In genomic region chr3:156360116-156360515, GRCh38 we compare ENCODE assay signal across 34 cellular contexts.
"Had no signal": no experiment of that assay in that cellular context is flagged by ENCODE, and none has a peak within 500 bp of the region (broad histone marks: within the 10 kb centered on the region; RNA-seq: fewer than 3 reads in every experiment).

No MANE protein-coding gene starts in this region.

- H3K4me1 Mint-ChIP-seq: activated CD4-positive, alpha-beta T cell treated with anti-CD3 and anti-CD28 coated beads for 36 hours; activated CD4-positive, alpha-beta T cell treated with anti-CD3 and anti-CD28 coated beads, Interleukin-2, amount 10 ng/mL, durations not matched to agents 24 days and 14 days; activated CD8-positive, alpha-beta memory T cell treated with anti-CD3 and anti-CD28 coated beads, Interleukin-2, amount 10 ng/mL, durations not matched to agents 7 days and 5 days; activated naive CD4-positive, alpha-beta T cell treated with anti-CD3 and anti-CD28 coated beads, Interleukin-2, amount 10 ng/mL, durations not matched to agents 7 days and 5 days; activated naive CD8-positive, alpha-beta T cell treated with anti-CD3 and anti-CD28 coated beads, Interleukin-2, amount 10 ng/mL, durations not matched to agents 7 days and 5 days had no signal

- DNase-seq: activated CD4-positive, alpha-beta memory T cell treated with anti-CD3 and anti-CD28 coated beads for 36 hours; activated CD4-positive, alpha-beta T cell treated with anti-CD3 and anti-CD28 coated beads for 36 hours; activated CD4-positive, alpha-beta T cell treated with anti-CD3 and anti-CD28 coated beads, Interleukin-2, amount 10 ng/mL, durations not matched to agents 24 days and 14 days; activated CD4-positive, CD25-positive, alpha-beta regulatory T cell; activated CD4-positive, CD25-positive, alpha-beta regulatory T cell treated with anti-CD3 and anti-CD28 coated beads, Interleukin-2, amount 50 U/mL, for 72 hours; activated CD8-positive, alpha-beta memory T cell treated with anti-CD3 and anti-CD28 coated beads, Interleukin-2, amount 10 ng/mL, durations not matched to agents 7 days and 5 days; activated CD8-positive, alpha-beta memory T cell treated with anti-CD3 and anti-CD28 coated beads, Interleukin-2, amount 50 U/mL, for 4 hours; activated CD8-positive, alpha-beta T cell treated with anti-CD3 and anti-CD28 coated beads, Interleukin-2, amount 10 ng/mL, durations not matched to agents 7 days and 5 days; activated gamma-delta T cell; activated naive CD4-positive, alpha-beta T cell; activated naive CD4-positive, alpha-beta T cell treated with anti-CD3 and anti-CD28 coated beads, Interleukin-2, amount 10 ng/mL, durations not matched to agents 7 days and 5 days; activated naive CD8-positive, alpha-beta T cell treated with anti-CD3 and anti-CD28 coated beads, Interleukin-2, amount 10 ng/mL, durations not matched to agents 7 days and 5 days; activated T-cell treated with anti-CD3 and anti-CD28 coated beads, Interleukin-2, amount 50 U/mL, for 1 hour; activated T-cell treated with anti-CD3 and anti-CD28 coated beads, Interleukin-2, amount 50 U/mL, for 48 hours; amygdala; aorta; central memory CD4-positive, alpha-beta T cell; cerebellar nuclear complex; colonic mucosa; effector CD8-positive, alpha-beta T cell; esophagus squamous epithelium; foreskin melanocyte; heart right ventricle; T-helper 2 cell had no signal

- H3K9me3 ChIP-seq: breast epithelium, colonic mucosa, esophagus squamous epithelium, gastroesophageal sphincter, heart right ventricle had no signal

- H3K4me2 ChIP-seq: hepatocyte had no signal

- FAIRE-seq: endometrium, endothelial cell of umbilical vein had no signal

- H3K36me3 Mint-ChIP-seq: activated CD4-positive, alpha-beta memory T cell treated with anti-CD3 and anti-CD28 coated beads for 36 hours; activated CD8-positive, alpha-beta memory T cell treated with anti-CD3 and anti-CD28 coated beads, Interleukin-2, amount 10 ng/mL, durations not matched to agents 7 days and 5 days; activated naive CD4-positive, alpha-beta T cell treated with anti-CD3 and anti-CD28 coated beads, Interleukin-2, amount 10 ng/mL, durations not matched to agents 7 days and 5 days; activated naive CD4-positive, alpha-beta T cell treated with anti-CD3 and anti-CD28 coated beads, Interleukin-2, amount 50 U/mL, for 72 hours; activated naive CD8-positive, alpha-beta T cell treated with anti-CD3 and anti-CD28 coated beads, Interleukin-2, amount 10 ng/mL, durations not matched to agents 7 days and 5 days; brain had no signal

- H3K4me3 ChIP-seq: breast epithelium, cardiac muscle cell, colonic mucosa, esophagus squamous epithelium, gastroesophageal sphincter, heart right ventricle, hepatocyte had no signal

- H3K27ac Mint-ChIP-seq: activated CD4-positive, alpha-beta memory T cell treated with anti-CD3 and anti-CD28 coated beads for 36 hours; activated CD4-positive, alpha-beta T cell treated with anti-CD3 and anti-CD28 coated beads for 36 hours; activated CD4-positive, alpha-beta T cell treated with anti-CD3 and anti-CD28 coated beads, Interleukin-2, amount 10 ng/mL, durations not matched to agents 24 days and 14 days; activated CD8-positive, alpha-beta memory T cell treated with anti-CD3 and anti-CD28 coated beads, Interleukin-2, amount 10 ng/mL, durations not matched to agents 7 days and 5 days; activated CD8-positive, alpha-beta T cell treated with anti-CD3 and anti-CD28 coated beads, Interleukin-2, amount 10 ng/mL, durations not matched to agents 7 days and 5 days; activated naive CD4-positive, alpha-beta T cell treated with anti-CD3 and anti-CD28 coated beads, Interleukin-2, amount 10 ng/mL, durations not matched to agents 7 days and 5 days; activated naive CD4-positive, alpha-beta T cell treated with anti-CD3 and anti-CD28 coated beads, Interleukin-2, amount 50 U/mL, for 72 hours; activated naive CD8-positive, alpha-beta T cell treated with anti-CD3 and anti-CD28 coated beads, Interleukin-2, amount 10 ng/mL, durations not matched to agents 7 days and 5 days; activated T-helper 1 cell treated with anti-CD3 and anti-CD28 coated beads, Interleukin-12 subunit alpha, Interleukin-12 subunit beta, Interleukin-2, Interleukin-4 antibody, amounts not matched to agents 30 ng/mL and 10 ng/mL and 1 ng/mL, durations not matched to agents 14 hours and 24 hours and 36 hours had no signal

- H3K4me1 ChIP-seq: breast epithelium, colonic mucosa, esophagus squamous epithelium, gastroesophageal sphincter had no signal

- H3K4me3 Mint-ChIP-seq: activated CD4-positive, alpha-beta memory T cell treated with anti-CD3 and anti-CD28 coated beads for 36 hours; activated CD4-positive, alpha-beta T cell treated with anti-CD3 and anti-CD28 coated beads for 36 hours; activated CD4-positive, alpha-beta T cell treated with anti-CD3 and anti-CD28 coated beads, Interleukin-2, amount 10 ng/mL, durations not matched to agents 24 days and 14 days; activated CD8-positive, alpha-beta memory T cell treated with anti-CD3 and anti-CD28 coated beads, Interleukin-2, amount 10 ng/mL, durations not matched to agents 7 days and 5 days; activated CD8-positive, alpha-beta T cell treated with anti-CD3 and anti-CD28 coated beads, Interleukin-2, amount 10 ng/mL, durations not matched to agents 7 days and 5 days; activated naive CD4-positive, alpha-beta T cell treated with anti-CD3 and anti-CD28 coated beads, Interleukin-2, amount 10 ng/mL, durations not matched to agents 7 days and 5 days; activated naive CD8-positive, alpha-beta T cell treated with anti-CD3 and anti-CD28 coated beads, Interleukin-2, amount 10 ng/mL, durations not matched to agents 7 days and 5 days; activated T-helper 1 cell treated with anti-CD3 and anti-CD28 coated beads, Interleukin-12 subunit alpha, Interleukin-12 subunit beta, Interleukin-2, Interleukin-4 antibody, amounts not matched to agents 30 ng/mL and 10 ng/mL and 1 ng/mL, durations not matched to agents 14 hours and 24 hours and 36 hours had no signal

- H3K27ac ChIP-seq: breast epithelium, cardiac muscle cell, colonic mucosa, epithelial cell of prostate, esophagus squamous epithelium, gastroesophageal sphincter, heart right ventricle, hepatocyte had no signal

- H3K36me3 ChIP-seq: breast epithelium, cardiac muscle cell, colonic mucosa, esophagus squamous epithelium, gastroesophageal sphincter, heart right ventricle had no signal

- ATAC-seq: activated CD4-positive, alpha-beta T cell treated with anti-CD3 and anti-CD28 coated beads for 36 hours; activated CD8-positive, alpha-beta memory T cell treated with anti-CD3 and anti-CD28 coated beads, Interleukin-2, amount 10 ng/mL, durations not matched to agents 7 days and 5 days; activated CD8-positive, alpha-beta T cell treated with anti-CD3 and anti-CD28 coated beads, Interleukin-2, amount 10 ng/mL, durations not matched to agents 7 days and 5 days; activated naive CD4-positive, alpha-beta T cell treated with anti-CD3 and anti-CD28 coated beads, Interleukin-2, amount 50 U/mL, for 72 hours; gastroesophageal sphincter had no signal

- H3K9me3 Mint-ChIP-seq: activated CD4-positive, alpha-beta memory T cell treated with anti-CD3 and anti-CD28 coated beads for 36 hours; activated CD4-positive, alpha-beta T cell treated with anti-CD3 and anti-CD28 coated beads, Interleukin-2, amount 10 ng/mL, durations not matched to agents 24 days and 14 days; activated naive CD4-positive, alpha-beta T cell treated with anti-CD3 and anti-CD28 coated beads, Interleukin-2, amount 10 ng/mL, durations not matched to agents 7 days and 5 days; activated naive CD4-positive, alpha-beta T cell treated with anti-CD3 and anti-CD28 coated beads, Interleukin-2, amount 50 U/mL, for 72 hours; activated naive CD8-positive, alpha-beta T cell treated with anti-CD3 and anti-CD28 coated beads, Interleukin-2, amount 10 ng/mL, durations not matched to agents 7 days and 5 days; activated T-helper 1 cell treated with anti-CD3 and anti-CD28 coated beads, Interleukin-12 subunit alpha, Interleukin-12 subunit beta, Interleukin-2, Interleukin-4 antibody, amounts not matched to agents 30 ng/mL and 10 ng/mL and 1 ng/mL, durations not matched to agents 14 hours and 24 hours and 36 hours; brain had no signal

- H3K27me3 ChIP-seq: breast epithelium, cardiac muscle cell, colonic mucosa, esophagus squamous epithelium, gastroesophageal sphincter, heart right ventricle, hepatocyte had no signal
